ENCODE assay signal across 1 cellular context in genomic region chr6:28224131-28225055, GRCh38.
TF ChIP-seq lines count a peak whose summit lies in the region.

No MANE protein-coding gene starts in this region.

TF ChIP-seq in endothelial cell of umbilical vein, 7 proteins besides CTCF, POLR2A, EP300 and RAD21:
- no peak for TF ChIP-seq GATA2 (IDR thresholded peaks at IDR 0.05; ENCODE audit: insufficient read depth, insufficient read length, low read depth, low read length)
- TF ChIP-seq FOS (IDR thresholded peaks at IDR 0.05; ENCODE audit: borderline replicate concordance, insufficient read depth, low read length), result no peak
- no peak for TF ChIP-seq POLR2AphosphoS5 (IDR thresholded peaks at IDR 0.05; ENCODE audit: insufficient read depth, low read depth, low read length)
- no peak for TF ChIP-seq EZH2 (IDR thresholded peaks at IDR 0.05; ENCODE audit: borderline replicate concordance, low read depth, low read length, severe bottlenecking)
- no peak for TF ChIP-seq MAX (IDR thresholded peaks at IDR 0.05; ENCODE audit: insufficient read depth, insufficient read length)
- no peak for TF ChIP-seq MYC (IDR thresholded peaks at IDR 0.05; ENCODE audit: low read depth, low read length)
